ENCODE assay signal across 27 cellular contexts in the genomic region with DNA sequence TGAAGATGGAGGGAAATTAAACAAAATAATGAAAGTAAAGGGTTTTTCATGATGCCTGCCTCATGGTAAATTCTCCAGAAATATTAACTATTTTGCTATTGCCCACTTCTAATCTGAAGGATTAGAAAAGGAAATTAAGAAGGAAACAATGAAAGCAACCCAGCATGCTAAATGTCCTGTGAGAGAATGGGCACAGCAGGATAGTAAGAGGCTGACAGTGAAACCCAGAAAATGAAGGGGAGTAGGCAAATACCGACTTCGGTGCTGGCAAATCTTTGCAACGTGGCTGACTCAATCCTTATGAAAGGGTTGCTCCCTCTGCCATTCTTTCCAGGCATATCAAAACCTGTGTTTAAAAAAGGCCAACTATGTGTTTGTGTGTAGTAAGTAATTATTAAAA.
"Had no signal": no experiment of that assay in that cellular context is flagged by ENCODE, and none has a peak within 500 bp of the region (broad histone marks: within the 10 kb centered on the region; RNA-seq: fewer than 3 reads in every experiment).

No MANE protein-coding gene starts in this region.

- DNase-seq: activated CD4-positive, alpha-beta memory T cell treated with anti-CD3 and anti-CD28 coated beads, Interleukin-2, amount 10 ng/mL, durations not matched to agents 7 days and 5 days; activated CD4-positive, alpha-beta T cell treated with anti-CD3 and anti-CD28 coated beads for 1 hour; activated CD4-positive, alpha-beta T cell treated with anti-CD3 and anti-CD28 coated beads for 48 hours; activated CD4-positive, CD25-positive, alpha-beta regulatory T cell; activated CD8-positive, alpha-beta memory T cell treated with anti-CD3 and anti-CD28 coated beads for 24 hours; activated CD8-positive, alpha-beta memory T cell treated with anti-CD3 and anti-CD28 coated beads, Interleukin-2, amount 10 ng/mL, durations not matched to agents 7 days and 5 days; activated CD8-positive, alpha-beta memory T cell treated with anti-CD3 and anti-CD28 coated beads, Interleukin-2, amount 50 U/mL, for 48 hours; activated effector memory CD4-positive, alpha-beta T cell treated with Interleukin-2 at 50 U/mL for 16 hours; activated naive CD4-positive, alpha-beta T cell treated with anti-CD3 and anti-CD28 coated beads, Interleukin-2, amount 10 ng/mL, durations not matched to agents 7 days and 5 days; activated naive CD8-positive, alpha-beta T cell treated with anti-CD3 and anti-CD28 coated beads, Interleukin-2, amount 50 U/mL, for 24 hours; activated T-cell treated with anti-CD3 and anti-CD28 coated beads, Interleukin-2, amount 50 U/mL, for 48 hours; anterior cingulate cortex; central memory CD4-positive, alpha-beta T cell; NCI-H1105; NCI-H1417 treated with DMSO at 0.1 percent for 48 hours; NCI-H187 treated with DMSO at 0.1 percent for 48 hours; NCI-H2081 treated with DMSO at 0.1 percent for 48 hours; NCI-H446; NCI-H510A treated with DMSO at 0.1 percent for 48 hours; SIG-M5; SW 1271; T-helper 1 cell; T-helper 2 cell; T-helper 9 cell had no signal

- H3K27ac ChIP-seq: RWPE1, VCaP had no signal

- ATAC-seq: activated CD8-positive, alpha-beta memory T cell treated with anti-CD3 and anti-CD28 coated beads, Interleukin-2, amount 10 ng/mL, durations not matched to agents 7 days and 5 days; activated naive CD8-positive, alpha-beta T cell treated with anti-CD3 and anti-CD28 coated beads, Interleukin-2, amount 50 U/mL, for 24 hours; Right ventricle myocardium inferior had no signal
